In genomic region chr17:77254961-77255741, GRCh38 we compare ENCODE assay signal across 9 cellular contexts.
DNase-seq lines count a peak whose midpoint lies in the region; ATAC-seq and TF ChIP-seq lines count a peak whose summit lies in the region.
"Had no signal": no experiment of that assay in that cellular context is flagged by ENCODE, and none has a peak within 500 bp of the region (broad histone marks: within the 10 kb centered on the region; RNA-seq: fewer than 3 reads in every experiment).

No MANE protein-coding gene starts in this region.

- intact Hi-C loops in sciatic nerve (cut with DNase I) = no loop called here

- peak overlapping the region; percentile 99 for H3K27ac ChIP-seq in RWPE1

- peak; percentile 17 for DNase-seq in GOT3 (lab: John Stamatoyannopoulos, UW)
- peak; percentile 92 for DNase-seq in RWPE1 (ENCODE audit: low spot score)
- DNase-seq in fibroblast of peridontal ligament (ENCODE audit: extremely low read depth) = peak; percentile 84
- peak; percentile 77 for DNase-seq in sciatic nerve (ENCODE audit: low spot score)
- DNase-seq in NOMO-1 (lab: John Stamatoyannopoulos, UW; ENCODE audit: unreplicated experiment in 2 of 2) = no peak
- DNase-seq in Kasumi-1 (lab: John Stamatoyannopoulos, UW) = no peak
- DNase-seq in NCI-H2171 treated with DMSO at 0.1 percent for 48 hours (lab: John Stamatoyannopoulos, UW) = no peak
- DNase-seq in CD1c-positive myeloid dendritic cell (ENCODE audit: extremely low spot score) = no peak
- DNase-seq: NCI-H2081 had no signal

- POLR2A ChIA-PET in RWPE1 (lab: Yijun Ruan, JAX; ENCODE audit: low non-redundant PET) = interaction anchor here (0.5 to 1.9 kb wide), 5 partner anchors 12 to 31 kb away, joined by 3 to 24 read pairs (median 4); no protein-coding TSS in a partner anchor

- no peak for TF ChIP-seq CTCF in RWPE1 (conservative IDR thresholded peaks at IDR 0.05; ENCODE audit: low read depth)

- CTCF ChIA-PET in RWPE1 (lab: Yijun Ruan, JAX) = interaction anchor here (0.5 to 1.6 kb wide), 9 partner anchors 25 to 355 kb away, joined by 3 to 12 read pairs (median 4); no protein-coding TSS in a partner anchor

- peak; percentile 81 for ATAC-seq in sciatic nerve

Comparison
In these comparisons a context has a peak if more than half of its experiments do, and no peak if none do; other contexts are left out.
1. DNase-seq: peak in GOT3 (single experiment), RWPE1 (single experiment), fibroblast of peridontal ligament (single experiment) and sciatic nerve (single experiment); none in NOMO-1 (0 of 2), Kasumi-1 (0 of 2), NCI-H2171 treated with DMSO at 0.1 percent for 48 hours (single experiment) and CD1c-positive myeloid dendritic cell (single experiment).